16 cellular contexts compared by ENCODE assay signal in the genomic region with DNA sequence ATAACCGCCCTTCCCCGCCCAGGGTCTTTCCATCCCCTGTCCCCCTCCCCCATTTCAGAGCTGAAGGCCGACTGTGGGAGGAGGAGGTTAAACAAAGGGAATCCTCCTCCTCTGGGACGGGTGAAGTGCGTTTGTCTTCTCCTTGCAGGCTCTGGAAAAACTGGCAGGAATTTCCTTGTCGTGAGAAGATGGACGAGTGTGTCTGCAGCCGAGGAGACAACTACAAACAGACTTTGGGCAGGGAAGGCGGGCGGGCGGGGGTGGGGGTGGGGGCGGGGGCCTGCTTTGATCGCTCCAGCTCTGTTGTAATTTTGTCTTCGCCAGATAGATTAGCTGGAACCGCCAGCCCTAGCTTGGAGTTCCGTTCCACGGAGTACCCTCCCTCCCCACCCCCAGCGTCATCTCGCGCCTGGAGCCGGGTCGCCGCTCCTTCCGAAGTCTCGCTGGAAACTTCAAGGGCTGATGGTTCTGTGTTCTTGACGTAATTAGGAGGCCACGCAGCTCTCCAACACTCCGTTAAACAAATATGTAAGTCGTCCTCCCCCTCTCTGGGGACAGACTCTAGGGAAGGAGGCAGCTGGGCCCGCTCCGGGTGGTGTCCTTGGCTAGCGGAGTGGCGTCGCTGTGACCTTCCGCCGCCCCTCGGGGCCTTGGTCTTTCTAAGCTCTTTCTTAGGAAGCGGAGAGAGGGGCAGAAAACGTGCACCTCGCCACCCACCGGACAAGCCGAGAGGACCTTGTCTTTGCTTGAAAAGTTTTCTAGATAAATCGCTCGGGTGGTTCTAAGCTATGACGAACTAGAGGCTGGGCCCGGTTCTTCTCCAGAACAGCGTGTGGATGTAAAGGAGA. TPM values are rescaled to one million over a fixed set of nuclear protein-coding genes. Genes with fewer than 3 reads are reported as not detected.
DNase-seq lines count a peak whose midpoint lies in the region; ATAC-seq, FAIRE-seq and TF ChIP-seq lines count a peak whose summit lies in the region.
"Had no signal": no experiment of that assay in that cellular context is flagged by ENCODE, and none has a peak within 500 bp of the region (broad histone marks: within the 10 kb centered on the region; RNA-seq: fewer than 3 reads in every experiment).

No MANE protein-coding gene starts in this region.

- H3K9me3 Mint-ChIP-seq in stimulated activated memory B cell treated with anti-CD40 and anti-IgM and Interleukin-4, amounts not matched to agents 10 μg/mL and 1 μg/mL and 100 μg/mL, for 72 hours = no peaks in the 10 kb centered on the region
- H3K9me3 Mint-ChIP-seq: activated CD8-positive, alpha-beta T cell treated with anti-CD3 and anti-CD28 coated beads for 36 hours had no signal

- in situ Hi-C loops in K562 (cut with MboI) = loop anchor here (10.0 kb wide), 1 partner anchor 174 kb away; no protein-coding TSS in a partner anchor

- no peak overlapping the region for H4K91ac ChIP-seq in mesenchymal stem cell (ENCODE audit: low read length)

- intact Hi-C loops in K562 (cut with micrococcal nuclease) = no loop called here

- no peak overlapping the region for H2BK12ac ChIP-seq in mesenchymal stem cell (ENCODE audit: low read length in 2 of 2)

- H3K27me3 ChIP-seq in K562 (ENCODE audit: control insufficient read depth in 2 of 2, insufficient read depth in 2 of 2, low read length in 2 of 2) = peaks cover 37 to 38% of the 10 kb centered on the region in 2 experiments
- H3K27me3 ChIP-seq in mesenchymal stem cell (ENCODE audit: control insufficient read depth in 1 of 2, insufficient read depth in 1 of 2, low read length in 2 of 2) = peaks cover 68 to 73% of the 10 kb centered on the region in 2 experiments

- H2AK5ac ChIP-seq in mesenchymal stem cell (ENCODE audit: low read length, severe bottlenecking) = no peak overlapping the region

- H3K27ac Mint-ChIP-seq in stimulated activated memory B cell treated with anti-CD40 and anti-IgM and Interleukin-4, amounts not matched to agents 10 μg/mL and 1 μg/mL and 100 μg/mL, for 72 hours = no peak overlapping the region
- H3K27ac Mint-ChIP-seq: activated CD8-positive, alpha-beta T cell treated with anti-CD3 and anti-CD28 coated beads for 36 hours had no signal

- H3K27ac ChIP-seq in K562 (ENCODE audit: extremely low read depth, low read depth, low read length) (no peak overlapping the region), mesenchymal stem cell (ENCODE audit: low read length, poor library complexity, severe bottlenecking) (no peak overlapping the region), substantia nigra (ENCODE audit: low read depth, low read length, poor library complexity, severe bottlenecking) (no peak overlapping the region)
- H3K27ac ChIP-seq: neutrophil had no signal

- peak overlapping the region; percentile 63 for H3K4me3 ChIP-seq in AG09309 (ENCODE audit: control insufficient read depth, low read depth, low read length)
- H3K4me3 ChIP-seq in K562 = no peak overlapping the region
- H3K4me3 ChIP-seq in mesenchymal stem cell (ENCODE audit: insufficient read depth in 1 of 2, low read depth in 1 of 2, low read length in 2 of 2) = peak overlapping the region in 1 of 2 experiments; percentile 67

- no peak overlapping the region for H3K14ac ChIP-seq in mesenchymal stem cell (ENCODE audit: low read length in 2 of 2)

- H3K23ac ChIP-seq in mesenchymal stem cell (ENCODE audit: low read length in 2 of 2) = peak overlapping the region in 1 of 2 experiments; percentile 17

- DNase-seq in AG09309 (ENCODE audit: low read depth) = no peak
- peak; percentile 32 for DNase-seq in EH (ENCODE audit: low read depth)
- DNase-seq in K562 (ENCODE audit: extremely low read depth in 1 of 4, low spot score in 3 of 4) = peak in 1 of 4 experiments; percentile 23
- peak; percentile 45 for DNase-seq in mesenchymal stem cell
- no peak for DNase-seq in hypothalamus (lab: John Stamatoyannopoulos, UW)
- no peak for DNase-seq in substantia nigra (lab: John Stamatoyannopoulos, UW)
- no peak for DNase-seq in cerebellum (ENCODE audit: low spot score)
- DNase-seq: activated CD8-positive, alpha-beta T cell treated with anti-CD3 and anti-CD28 coated beads for 36 hours; DND-41; NCI-H774; SW 1271 had no signal

- no peak overlapping the region for H3K4ac ChIP-seq in mesenchymal stem cell (ENCODE audit: low read depth in 1 of 2, low read length in 2 of 2)

- H3K36me3 ChIP-seq in K562 (ENCODE audit: control insufficient read depth, insufficient read depth, low read length) = no peaks in the 10 kb centered on the region
- no peaks in the 10 kb centered on the region for H3K36me3 ChIP-seq in mesenchymal stem cell (ENCODE audit: control insufficient read depth in 1 of 2, insufficient read depth in 2 of 2, low read depth in 1 of 2, low read length in 2 of 2)
- H3K36me3 ChIP-seq: neutrophil had no signal

- H4K20me1 ChIP-seq in K562 (replicated peaks; ENCODE audit: control insufficient read depth, insufficient read depth, low read length) = peaks cover 3% of the 10 kb centered on the region; the same call in 1 of the 2 replicates

- peak overlapping the region; percentile 51 for H2AFZ ChIP-seq in K562 (ENCODE audit: low read depth, low read length)
- no peak overlapping the region for H2AFZ ChIP-seq in mesenchymal stem cell (ENCODE audit: low read depth, low read length)

- H2BK15ac ChIP-seq in mesenchymal stem cell (ENCODE audit: low read depth, poor library complexity, severe bottlenecking) = no peak overlapping the region

- no peak overlapping the region; the same call in 1 of the 2 replicates for H3K4me2 ChIP-seq in K562 (ENCODE audit: insufficient read depth, low read length)
- peak overlapping the region; percentile 34 for H3K4me2 ChIP-seq in mesenchymal stem cell (ENCODE audit: low read length, poor library complexity, severe bottlenecking)

- POLR2A ChIA-PET in K562 (lab: Yijun Ruan, JAX) = interaction anchor here (0.7 kb wide), 1 partner anchor 747 kb away, joined by 3 read pairs; no protein-coding TSS in a partner anchor

- no peak for ATAC-seq in K562
- ATAC-seq in stimulated activated memory B cell treated with anti-CD40 and anti-IgM and Interleukin-4, amounts not matched to agents 10 μg/mL and 1 μg/mL and 100 μg/mL, for 72 hours = no peak
- ATAC-seq: HCT116 had no signal

- WGBS in K562 (ENCODE audit: insufficient coverage, low coverage, missing lambda C conversion rate) = 38% methylated on average over 32 of the region's 47 CpGs
- 10% methylated on average over 26 of the region's 47 CpGs for WGBS in mesenchymal stem cell

- no peak overlapping the region for H4K8ac ChIP-seq in mesenchymal stem cell (ENCODE audit: low read length)

- no peak for TF ChIP-seq CTCF in AG09309 (IDR thresholded peaks at IDR 0.05; ENCODE audit: control insufficient read depth, insufficient read depth, low read depth, low read length, missing control alignments)
- TF ChIP-seq CTCF in K562 (IDR thresholded peaks at IDR 0.05 in 2 of 3, conservative IDR thresholded peaks at IDR 0.05 in 1 of 3; ENCODE audit: insufficient read depth in 2 of 3, low read depth in 1 of 3, low read length in 3 of 3) = no peak

- no peak for TF ChIP-seq EP300 in K562 (IDR thresholded peaks at IDR 0.05; ENCODE audit: low read length)

- H3K4me1 ChIP-seq in K562 (replicated peaks in 1 of 2; ENCODE audit: control insufficient read depth in 2 of 2, insufficient read depth in 2 of 2, low read length in 2 of 2) = peaks cover 8 to 24% of the 10 kb centered on the region in 2 experiments; a peak in 3 of 5 replicates
- H3K4me1 ChIP-seq in mesenchymal stem cell (ENCODE audit: control insufficient read depth, insufficient read depth, low read depth, low read length) = peaks cover 28% of the 10 kb centered on the region

- no peak for TF ChIP-seq RAD21 in K562 (CRISPR knock-in tag; conservative IDR thresholded peaks at IDR 0.05 in 1 of 2, IDR thresholded peaks at IDR 0.05 in 1 of 2)

- no peak overlapping the region for H2BK5ac ChIP-seq in mesenchymal stem cell (ENCODE audit: low read depth, low read length, poor library complexity, severe bottlenecking)

- H3K36me3 Mint-ChIP-seq in stimulated activated memory B cell treated with anti-CD40 and anti-IgM and Interleukin-4, amounts not matched to agents 10 μg/mL and 1 μg/mL and 100 μg/mL, for 72 hours = no peaks in the 10 kb centered on the region

- peaks cover 91% of the 10 kb centered on the region for H3K27me3 Mint-ChIP-seq in stimulated activated memory B cell treated with anti-CD40 and anti-IgM and Interleukin-4, amounts not matched to agents 10 μg/mL and 1 μg/mL and 100 μg/mL, for 72 hours

- H3K9ac ChIP-seq in K562 (ENCODE audit: insufficient read depth in 1 of 2, low read depth in 2 of 2, low read length in 2 of 2) = no peak overlapping the region
- H3K9ac ChIP-seq in mesenchymal stem cell (ENCODE audit: low read length) = peak overlapping the region; percentile 49

- H2BK120ac ChIP-seq in mesenchymal stem cell (ENCODE audit: low read depth, low read length) = no peak overlapping the region

- no peaks in the 10 kb centered on the region for H3K79me1 ChIP-seq in mesenchymal stem cell (replicated peaks; ENCODE audit: low read length, poor library complexity, severe bottlenecking)

- H3K79me2 ChIP-seq in K562 (ENCODE audit: control insufficient read depth, insufficient read depth, low read length) = no peaks in the 10 kb centered on the region

- no TSS peak for BruUV-seq in K562 (replicated peaks; lab: Mats Ljungman, UMichigan)

- TF ChIP-seq POLR2A in K562 (conservative IDR thresholded peaks at IDR 0.05) = no peak

- peaks cover 47% of the 10 kb centered on the region for H3K4me1 Mint-ChIP-seq in stimulated activated memory B cell treated with anti-CD40 and anti-IgM and Interleukin-4, amounts not matched to agents 10 μg/mL and 1 μg/mL and 100 μg/mL, for 72 hours

- no peaks in the 10 kb centered on the region for H3K9me3 ChIP-seq in K562 (replicated peaks; ENCODE audit: control insufficient read depth, insufficient read depth, low read depth, low read length)
- no peaks in the 10 kb centered on the region for H3K9me3 ChIP-seq in mesenchymal stem cell (ENCODE audit: control insufficient read depth, low read length)
- H3K9me3 ChIP-seq: neutrophil had no signal

- CTCF ChIA-PET in K562 (lab: Yijun Ruan, JAX; ENCODE audit: low intra/inter-chr PET ratio) = no interaction called here

- H3K4me3 Mint-ChIP-seq in stimulated activated memory B cell treated with anti-CD40 and anti-IgM and Interleukin-4, amounts not matched to agents 10 μg/mL and 1 μg/mL and 100 μg/mL, for 72 hours = no peak overlapping the region
- H3K4me3 Mint-ChIP-seq: activated CD8-positive, alpha-beta T cell treated with anti-CD3 and anti-CD28 coated beads for 36 hours had no signal

- no peaks in the 10 kb centered on the region for H3K9me1 ChIP-seq in K562 (ENCODE audit: control insufficient read depth, insufficient read depth, low read length)

- H3K18ac ChIP-seq in mesenchymal stem cell (ENCODE audit: low read depth in 1 of 2, low read length in 2 of 2) = no peak overlapping the region

- no peak for FAIRE-seq in K562 (lab: Jason Lieb, UNC)

RNA-seq across cellular contexts. Expression of a gene that starts 6.2 kb away (rescaled TPM):
- 0.67 and 0.83 TPM in 2 replicates for total RNA-seq in K562 (2011; cell fraction: chromatin; rRNA removed; ENCODE audit: low replicate concordance)
- total RNA-seq in K562 (2011; cell fraction: nucleolus; rRNA removed) = 0.66 and 0.67 TPM in 2 replicates
- total RNA-seq in K562 (2011; cell fraction: nucleoplasm; rRNA removed) = 0.44 and 0.84 TPM in 2 replicates
- total RNA-seq in K562 (2014; rRNA removed) (0.05 and 0.41 TPM in 2 replicates), K562 (2014; rRNA removed; fragmentation: Illumina TruSeq; extraction: Trizol) (0.06 TPM in 1 of 2 replicates, not detected in the other), K562 (2015; rRNA removed; fragmentation: Illumina TruSeq; extraction: Trizol) (0.04 TPM in 1 of 2 replicates, not detected in the other), K562 (2021) (0.18 and 0.20 TPM in 2 replicates), cerebellum (0.09 TPM)
- polyA plus RNA-seq in K562 (2011; rRNA removed) (0.15 and 0.23 TPM in 2 replicates), K562 (2014; fragmentation: Illumina TruSeq; extraction: Trizol) (0.07 TPM in 2 replicates), K562 (2014; fragmentation: Nextera tagmentation; extraction: Ambion mirVana) (not detected), K562 (2014; rRNA removed) (0.20 and 0.23 TPM in 2 replicates)
- polyA plus RNA-seq in K562 (2011; cell fraction: cytosol; rRNA removed) = 0.32 and 0.55 TPM in 2 replicates
- 1.1 and 1.2 TPM in 2 replicates for polyA plus RNA-seq in K562 (2011; cell fraction: nucleus; rRNA removed)
- polyA plus RNA-seq in K562 (2012) = 0.09 and 0.14 TPM in 2 replicates
- polyA minus RNA-seq in K562 (2011; rRNA and poly(A)+ RNA removed) = 0.12 TPM in 1 of 2 replicates, not detected in the other
- 0.29 and 0.82 TPM in 2 replicates for polyA minus RNA-seq in K562 (2011; cell fraction: cytosol; rRNA and poly(A)+ RNA removed)
- 0.81 and 1.9 TPM in 2 replicates for polyA minus RNA-seq in K562 (2011; cell fraction: nucleus; rRNA and poly(A)+ RNA removed)
- not detected for polyA plus RNA-seq in mesenchymal stem cell (2013, experiment 1 of 2)
- not detected for polyA plus RNA-seq in mesenchymal stem cell (2013, experiment 2 of 2)
- total RNA-seq: activated CD8-positive, alpha-beta T cell treated with anti-CD3 and anti-CD28 coated beads for 36 hours; glomerular endothelial cell; urinary bladder had no signal
- polyA plus RNA-seq: urinary bladder had no signal

Comparison
In these comparisons a context has a peak if more than half of its experiments do, and no peak if none do; other contexts are left out.
1. DNase-seq: peak in EH (single experiment) and mesenchymal stem cell (single experiment); none in AG09309 (single experiment), hypothalamus (0 of 51), substantia nigra (0 of 49) and cerebellum (single experiment).